1 cellular context compared by ENCODE assay signal in the genomic region with DNA sequence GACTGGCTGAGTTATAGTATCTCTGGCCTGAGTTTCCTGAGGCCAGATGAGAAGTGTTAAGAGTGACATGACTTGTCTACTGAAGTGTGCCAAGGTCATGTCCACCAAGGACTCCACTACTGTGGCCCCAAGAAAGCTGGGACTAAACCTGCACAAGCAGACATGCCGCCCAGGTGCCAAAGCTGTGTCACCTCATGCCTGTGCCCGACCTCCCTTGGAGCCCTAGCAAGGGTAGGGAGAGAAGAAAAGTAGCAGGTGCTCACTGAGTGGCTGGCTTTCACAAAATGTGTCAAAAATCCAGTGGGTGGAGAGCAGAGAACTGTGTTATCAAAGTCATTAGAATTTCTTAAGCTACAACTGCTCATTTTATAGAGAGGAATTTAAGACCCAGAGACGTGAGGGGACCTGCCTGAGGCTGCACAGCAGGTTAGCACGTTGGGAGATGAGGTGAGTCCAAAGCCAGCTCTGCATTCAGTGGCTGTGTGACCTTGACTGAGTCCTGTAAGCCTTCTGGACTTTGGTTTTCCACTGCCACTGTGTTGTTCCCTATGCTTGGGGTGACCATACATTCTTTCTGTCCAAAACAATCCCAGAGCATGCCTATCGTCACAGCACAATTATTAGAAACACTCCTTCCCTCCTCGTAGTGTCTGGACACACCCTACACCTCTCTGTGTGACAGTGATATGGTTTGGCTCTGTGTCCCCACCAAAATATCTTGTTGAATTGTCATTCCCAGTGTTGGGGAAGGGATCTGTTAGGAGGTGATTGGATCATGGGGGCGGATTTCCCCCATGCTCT.
TF ChIP-seq lines count a peak whose summit lies in the region.

No MANE protein-coding gene starts in this region.

TF ChIP-seq in HepG2, 621 proteins besides CTCF, POLR2A, EP300 and RAD21 (continued from another document and continues in another):
- TF ChIP-seq, protein P1, sequence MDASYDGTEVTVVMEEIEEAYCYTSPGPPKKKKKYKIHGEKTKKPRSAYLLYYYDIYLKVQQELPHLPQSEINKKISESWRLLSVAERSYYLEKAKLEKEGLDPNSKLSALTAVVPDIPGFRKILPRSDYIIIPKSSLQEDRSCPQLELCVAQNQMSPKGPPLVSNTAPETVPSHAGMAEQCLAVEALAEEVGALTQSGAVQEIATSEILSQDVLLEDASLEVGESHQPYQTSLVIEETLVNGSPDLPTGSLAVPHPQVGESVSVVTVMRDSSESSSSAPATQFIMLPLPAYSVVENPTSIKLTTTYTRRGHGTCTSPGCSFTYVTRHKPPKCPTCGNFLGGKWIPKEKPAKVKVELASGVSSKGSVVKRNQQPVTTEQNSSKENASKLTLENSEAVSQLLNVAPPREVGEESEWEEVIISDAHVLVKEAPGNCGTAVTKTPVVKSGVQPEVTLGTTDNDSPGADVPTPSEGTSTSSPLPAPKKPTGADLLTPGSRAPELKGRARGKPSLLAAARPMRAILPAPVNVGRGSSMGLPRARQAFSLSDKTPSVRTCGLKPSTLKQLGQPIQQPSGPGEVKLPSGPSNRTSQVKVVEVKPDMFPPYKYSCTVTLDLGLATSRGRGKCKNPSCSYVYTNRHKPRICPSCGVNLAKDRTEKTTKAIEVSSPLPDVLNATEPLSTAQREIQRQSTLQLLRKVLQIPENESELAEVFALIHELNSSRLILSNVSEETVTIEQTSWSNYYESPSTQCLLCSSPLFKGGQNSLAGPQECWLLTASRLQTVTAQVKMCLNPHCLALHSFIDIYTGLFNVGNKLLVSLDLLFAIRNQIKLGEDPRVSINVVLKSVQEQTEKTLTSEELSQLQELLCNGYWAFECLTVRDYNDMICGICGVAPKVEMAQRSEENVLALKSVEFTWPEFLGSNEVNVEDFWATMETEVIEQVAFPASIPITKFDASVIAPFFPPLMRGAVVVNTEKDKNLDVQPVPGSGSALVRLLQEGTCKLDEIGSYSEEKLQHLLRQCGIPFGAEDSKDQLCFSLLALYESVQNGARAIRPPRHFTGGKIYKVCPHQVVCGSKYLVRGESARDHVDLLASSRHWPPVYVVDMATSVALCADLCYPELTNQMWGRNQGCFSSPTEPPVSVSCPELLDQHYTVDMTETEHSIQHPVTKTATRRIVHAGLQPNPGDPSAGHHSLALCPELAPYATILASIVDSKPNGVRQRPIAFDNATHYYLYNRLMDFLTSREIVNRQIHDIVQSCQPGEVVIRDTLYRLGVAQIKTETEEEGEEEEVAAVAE (CRISPR knock-in tag; IDR thresholded peaks at IDR 0.05; ENCODE audit: borderline replicate concordance) = no peak
- TF ChIP-seq ZNF788 (CRISPR knock-in tag; IDR thresholded peaks at IDR 0.05; ENCODE audit: borderline replicate concordance) (peak; percentile 28; the same call in 1 of the 2 replicates), CEBPG (CRISPR knock-in tag; IDR thresholded peaks at IDR 0.05) (no peak), CBFB (CRISPR knock-in tag; IDR thresholded peaks at IDR 0.05) (0 out of 2 replicates have a peak, but pooled peaks have one; percentile 53), ZNF292 (CRISPR knock-in tag; IDR thresholded peaks at IDR 0.05; ENCODE audit: borderline replicate concordance, low read depth) (0 out of 2 replicates have a peak, but pooled peaks have one; percentile 23), SMC3 (IDR thresholded peaks at IDR 0.05; ENCODE audit: low read length) (no peak), ZNF350 (CRISPR knock-in tag; IDR thresholded peaks at IDR 0.05; ENCODE audit: borderline replicate concordance, low read depth) (no peak), ZFYVE20 (CRISPR knock-in tag; IDR thresholded peaks at IDR 0.05; ENCODE audit: borderline replicate concordance, low read depth) (no peak), TBX2 (CRISPR knock-in tag; IDR thresholded peaks at IDR 0.05; ENCODE audit: borderline replicate concordance) (no peak), ZNF619 (CRISPR knock-in tag; IDR thresholded peaks at IDR 0.05) (no peak), RORA (CRISPR knock-in tag; IDR thresholded peaks at IDR 0.05) (no peak), REPIN1 (CRISPR knock-in tag; IDR thresholded peaks at IDR 0.05; ENCODE audit: borderline replicate concordance, low read depth) (no peak), ZNF598 (CRISPR knock-in tag; IDR thresholded peaks at IDR 0.05; ENCODE audit: borderline replicate concordance) (no peak), HNRNPK (IDR thresholded peaks at IDR 0.05; ENCODE audit: low read depth, low read length, poor library complexity, severe bottlenecking) (no peak), ZNF570 (CRISPR knock-in tag; IDR thresholded peaks at IDR 0.05; ENCODE audit: borderline replicate concordance) (no peak), ASH2L (IDR thresholded peaks at IDR 0.05; ENCODE audit: insufficient read length, low read depth, low read length) (peak; percentile 34), MED8 (CRISPR knock-in tag; IDR thresholded peaks at IDR 0.05; ENCODE audit: insufficient replicate concordance) (no peak), IKZF1 (IDR thresholded peaks at IDR 0.05) (no peak), NFATC3 (CRISPR knock-in tag; IDR thresholded peaks at IDR 0.05) (0 out of 2 replicates have a peak, but pooled peaks have one; percentile 43), ESRRA (CRISPR knock-in tag; IDR thresholded peaks at IDR 0.05; ENCODE audit: low read depth) (peak; percentile 92), SRSF9 (IDR thresholded peaks at IDR 0.05; ENCODE audit: borderline replicate concordance, insufficient read depth, low read depth, low read length, poor library complexity, severe bottlenecking) (no peak), FOXO1 (CRISPR knock-in tag; IDR thresholded peaks at IDR 0.05) (0 out of 2 replicates have a peak, but pooled peaks have one; percentile 39), CBX2 (IDR thresholded peaks at IDR 0.05; ENCODE audit: low read depth, low read length) (no peak), CBX2 (CRISPR knock-in tag; IDR thresholded peaks at IDR 0.05; ENCODE audit: low read depth) (no peak), NFYC (CRISPR knock-in tag; IDR thresholded peaks at IDR 0.05) (no peak), KDM6A (CRISPR knock-in tag; IDR thresholded peaks at IDR 0.05; ENCODE audit: low read depth) (0 out of 2 replicates have a peak, but pooled peaks have one; percentile 42), TEAD3 (CRISPR knock-in tag; optimal IDR thresholded peaks at IDR 0.05; ENCODE audit: borderline replicate concordance) (peak; percentile 49)
- TF ChIP-seq, protein P2, sequence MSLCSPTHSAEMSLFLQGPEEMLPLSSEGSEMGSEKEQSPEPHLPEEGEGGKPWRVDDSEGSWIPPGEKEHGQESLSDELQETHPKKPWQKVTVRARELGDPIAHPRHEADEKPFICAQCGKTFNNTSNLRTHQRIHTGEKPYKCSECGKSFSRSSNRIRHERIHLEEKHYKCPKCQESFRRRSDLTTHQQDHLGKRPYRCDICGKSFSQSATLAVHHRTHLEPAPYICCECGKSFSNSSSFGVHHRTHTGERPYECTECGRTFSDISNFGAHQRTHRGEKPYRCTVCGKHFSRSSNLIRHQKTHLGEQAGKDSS (CRISPR knock-in tag; IDR thresholded peaks at IDR 0.05; ENCODE audit: borderline replicate concordance, low read depth) = peak; percentile 19; the same call in 1 of the 2 replicates
- TF ChIP-seq, protein P3, sequence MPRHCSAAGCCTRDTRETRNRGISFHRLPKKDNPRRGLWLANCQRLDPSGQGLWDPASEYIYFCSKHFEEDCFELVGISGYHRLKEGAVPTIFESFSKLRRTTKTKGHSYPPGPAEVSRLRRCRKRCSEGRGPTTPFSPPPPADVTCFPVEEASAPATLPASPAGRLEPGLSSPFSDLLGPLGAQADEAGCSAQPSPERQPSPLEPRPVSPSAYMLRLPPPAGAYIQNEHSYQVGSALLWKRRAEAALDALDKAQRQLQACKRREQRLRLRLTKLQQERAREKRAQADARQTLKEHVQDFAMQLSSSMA (CRISPR knock-in tag; IDR thresholded peaks at IDR 0.05) = no peak
- TF ChIP-seq, protein P4, sequence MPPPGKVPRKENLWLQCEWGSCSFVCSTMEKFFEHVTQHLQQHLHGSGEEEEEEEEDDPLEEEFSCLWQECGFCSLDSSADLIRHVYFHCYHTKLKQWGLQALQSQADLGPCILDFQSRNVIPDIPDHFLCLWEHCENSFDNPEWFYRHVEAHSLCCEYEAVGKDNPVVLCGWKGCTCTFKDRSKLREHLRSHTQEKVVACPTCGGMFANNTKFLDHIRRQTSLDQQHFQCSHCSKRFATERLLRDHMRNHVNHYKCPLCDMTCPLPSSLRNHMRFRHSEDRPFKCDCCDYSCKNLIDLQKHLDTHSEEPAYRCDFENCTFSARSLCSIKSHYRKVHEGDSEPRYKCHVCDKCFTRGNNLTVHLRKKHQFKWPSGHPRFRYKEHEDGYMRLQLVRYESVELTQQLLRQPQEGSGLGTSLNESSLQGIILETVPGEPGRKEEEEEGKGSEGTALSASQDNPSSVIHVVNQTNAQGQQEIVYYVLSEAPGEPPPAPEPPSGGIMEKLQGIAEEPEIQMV (CRISPR knock-in tag; IDR thresholded peaks at IDR 0.05; ENCODE audit: low read depth) = no peak
- TF ChIP-seq, protein P5, sequence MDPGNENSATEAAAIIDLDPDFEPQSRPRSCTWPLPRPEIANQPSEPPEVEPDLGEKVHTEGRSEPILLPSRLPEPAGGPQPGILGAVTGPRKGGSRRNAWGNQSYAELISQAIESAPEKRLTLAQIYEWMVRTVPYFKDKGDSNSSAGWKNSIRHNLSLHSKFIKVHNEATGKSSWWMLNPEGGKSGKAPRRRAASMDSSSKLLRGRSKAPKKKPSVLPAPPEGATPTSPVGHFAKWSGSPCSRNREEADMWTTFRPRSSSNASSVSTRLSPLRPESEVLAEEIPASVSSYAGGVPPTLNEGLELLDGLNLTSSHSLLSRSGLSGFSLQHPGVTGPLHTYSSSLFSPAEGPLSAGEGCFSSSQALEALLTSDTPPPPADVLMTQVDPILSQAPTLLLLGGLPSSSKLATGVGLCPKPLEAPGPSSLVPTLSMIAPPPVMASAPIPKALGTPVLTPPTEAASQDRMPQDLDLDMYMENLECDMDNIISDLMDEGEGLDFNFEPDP (CRISPR knock-in tag; conservative IDR thresholded peaks at IDR 0.05) = no peak
- TF ChIP-seq, protein P6, sequence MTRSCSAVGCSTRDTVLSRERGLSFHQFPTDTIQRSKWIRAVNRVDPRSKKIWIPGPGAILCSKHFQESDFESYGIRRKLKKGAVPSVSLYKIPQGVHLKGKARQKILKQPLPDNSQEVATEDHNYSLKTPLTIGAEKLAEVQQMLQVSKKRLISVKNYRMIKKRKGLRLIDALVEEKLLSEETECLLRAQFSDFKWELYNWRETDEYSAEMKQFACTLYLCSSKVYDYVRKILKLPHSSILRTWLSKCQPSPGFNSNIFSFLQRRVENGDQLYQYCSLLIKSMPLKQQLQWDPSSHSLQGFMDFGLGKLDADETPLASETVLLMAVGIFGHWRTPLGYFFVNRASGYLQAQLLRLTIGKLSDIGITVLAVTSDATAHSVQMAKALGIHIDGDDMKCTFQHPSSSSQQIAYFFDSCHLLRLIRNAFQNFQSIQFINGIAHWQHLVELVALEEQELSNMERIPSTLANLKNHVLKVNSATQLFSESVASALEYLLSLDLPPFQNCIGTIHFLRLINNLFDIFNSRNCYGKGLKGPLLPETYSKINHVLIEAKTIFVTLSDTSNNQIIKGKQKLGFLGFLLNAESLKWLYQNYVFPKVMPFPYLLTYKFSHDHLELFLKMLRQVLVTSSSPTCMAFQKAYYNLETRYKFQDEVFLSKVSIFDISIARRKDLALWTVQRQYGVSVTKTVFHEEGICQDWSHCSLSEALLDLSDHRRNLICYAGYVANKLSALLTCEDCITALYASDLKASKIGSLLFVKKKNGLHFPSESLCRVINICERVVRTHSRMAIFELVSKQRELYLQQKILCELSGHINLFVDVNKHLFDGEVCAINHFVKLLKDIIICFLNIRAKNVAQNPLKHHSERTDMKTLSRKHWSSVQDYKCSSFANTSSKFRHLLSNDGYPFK (CRISPR knock-in tag; IDR thresholded peaks at IDR 0.05; ENCODE audit: borderline replicate concordance) = no peak
- TF ChIP-seq, protein P7, sequence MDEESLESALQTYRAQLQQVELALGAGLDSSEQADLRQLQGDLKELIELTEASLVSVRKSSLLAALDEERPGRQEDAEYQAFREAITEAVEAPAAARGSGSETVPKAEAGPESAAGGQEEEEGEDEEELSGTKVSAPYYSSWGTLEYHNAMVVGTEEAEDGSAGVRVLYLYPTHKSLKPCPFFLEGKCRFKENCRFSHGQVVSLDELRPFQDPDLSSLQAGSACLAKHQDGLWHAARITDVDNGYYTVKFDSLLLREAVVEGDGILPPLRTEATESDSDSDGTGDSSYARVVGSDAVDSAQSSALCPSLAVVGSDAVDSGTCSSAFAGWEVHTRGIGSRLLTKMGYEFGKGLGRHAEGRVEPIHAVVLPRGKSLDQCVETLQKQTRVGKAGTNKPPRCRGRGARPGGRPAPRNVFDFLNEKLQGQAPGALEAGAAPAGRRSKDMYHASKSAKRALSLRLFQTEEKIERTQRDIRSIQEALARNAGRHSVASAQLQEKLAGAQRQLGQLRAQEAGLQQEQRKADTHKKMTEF (CRISPR knock-in tag; IDR thresholded peaks at IDR 0.05) = 0 out of 2 replicates have a peak, but pooled peaks have one; percentile 23
- TF ChIP-seq, protein P8, sequence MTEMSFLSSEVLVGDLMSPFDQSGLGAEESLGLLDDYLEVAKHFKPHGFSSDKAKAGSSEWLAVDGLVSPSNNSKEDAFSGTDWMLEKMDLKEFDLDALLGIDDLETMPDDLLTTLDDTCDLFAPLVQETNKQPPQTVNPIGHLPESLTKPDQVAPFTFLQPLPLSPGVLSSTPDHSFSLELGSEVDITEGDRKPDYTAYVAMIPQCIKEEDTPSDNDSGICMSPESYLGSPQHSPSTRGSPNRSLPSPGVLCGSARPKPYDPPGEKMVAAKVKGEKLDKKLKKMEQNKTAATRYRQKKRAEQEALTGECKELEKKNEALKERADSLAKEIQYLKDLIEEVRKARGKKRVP (CRISPR knock-in tag; IDR thresholded peaks at IDR 0.05) = no peak
- TF ChIP-seq, protein P9, sequence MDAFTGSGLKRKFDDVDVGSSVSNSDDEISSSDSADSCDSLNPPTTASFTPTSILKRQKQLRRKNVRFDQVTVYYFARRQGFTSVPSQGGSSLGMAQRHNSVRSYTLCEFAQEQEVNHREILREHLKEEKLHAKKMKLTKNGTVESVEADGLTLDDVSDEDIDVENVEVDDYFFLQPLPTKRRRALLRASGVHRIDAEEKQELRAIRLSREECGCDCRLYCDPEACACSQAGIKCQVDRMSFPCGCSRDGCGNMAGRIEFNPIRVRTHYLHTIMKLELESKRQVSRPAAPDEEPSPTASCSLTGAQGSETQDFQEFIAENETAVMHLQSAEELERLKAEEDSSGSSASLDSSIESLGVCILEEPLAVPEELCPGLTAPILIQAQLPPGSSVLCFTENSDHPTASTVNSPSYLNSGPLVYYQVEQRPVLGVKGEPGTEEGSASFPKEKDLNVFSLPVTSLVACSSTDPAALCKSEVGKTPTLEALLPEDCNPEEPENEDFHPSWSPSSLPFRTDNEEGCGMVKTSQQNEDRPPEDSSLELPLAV (CRISPR knock-in tag; conservative IDR thresholded peaks at IDR 0.05; ENCODE audit: low read depth) = no peak
- TF ChIP-seq, protein P10, sequence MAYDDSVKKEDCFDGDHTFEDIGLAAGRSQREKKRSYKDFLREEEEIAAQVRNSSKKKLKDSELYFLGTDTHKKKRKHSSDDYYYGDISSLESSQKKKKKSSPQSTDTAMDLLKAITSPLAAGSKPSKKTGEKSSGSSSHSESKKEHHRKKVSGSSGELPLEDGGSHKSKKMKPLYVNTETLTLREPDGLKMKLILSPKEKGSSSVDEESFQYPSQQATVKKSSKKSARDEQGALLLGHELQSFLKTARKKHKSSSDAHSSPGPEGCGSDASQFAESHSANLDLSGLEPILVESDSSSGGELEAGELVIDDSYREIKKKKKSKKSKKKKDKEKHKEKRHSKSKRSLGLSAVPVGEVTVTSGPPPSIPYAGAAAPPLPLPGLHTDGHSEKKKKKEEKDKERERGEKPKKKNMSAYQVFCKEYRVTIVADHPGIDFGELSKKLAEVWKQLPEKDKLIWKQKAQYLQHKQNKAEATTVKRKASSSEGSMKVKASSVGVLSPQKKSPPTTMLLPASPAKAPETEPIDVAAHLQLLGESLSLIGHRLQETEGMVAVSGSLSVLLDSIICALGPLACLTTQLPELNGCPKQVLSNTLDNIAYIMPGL (CRISPR knock-in tag; IDR thresholded peaks at IDR 0.05; ENCODE audit: borderline replicate concordance in 1 of 2, low read depth in 1 of 2) = peak in 1 of 2 experiments; percentile 39; a peak in 1 of 4 replicates
